ENCODE assay signal across 1 cellular context in genomic region chrX:151396827-151397740, GRCh38.
TF ChIP-seq lines count a peak whose summit lies in the region.

Gene VMA21 (plus strand): TSS chrX:151397206. CDS start chrX:151397309, 103 bp downstream.

TF ChIP-seq in K562, 482 proteins besides CTCF, POLR2A, EP300 and RAD21 (continued from another document and continues in another):
- TF ChIP-seq ARID3A (IDR thresholded peaks at IDR 0.05; ENCODE audit: borderline replicate concordance, low read depth, low read length) (no peak), ZBTB34 (CRISPR knock-in tag; IDR thresholded peaks at IDR 0.05) (no peak), L3MBTL2 (IDR thresholded peaks at IDR 0.05) (peak; percentile 98), E2F6 (IDR thresholded peaks at IDR 0.05; ENCODE audit: borderline replicate concordance in 1 of 2, extremely low read depth in 1 of 2, insufficient read depth in 1 of 2, insufficient read length in 1 of 2, low read depth in 1 of 2, low read length in 1 of 2, poor library complexity in 1 of 2, severe bottlenecking in 1 of 2) (peak; percentile 90 to 98), USF2 (CRISPR knock-in tag; IDR thresholded peaks at IDR 0.05) (peak; percentile 83), MLLT1 (IDR thresholded peaks at IDR 0.05) (no peak), KDM1A (IDR thresholded peaks at IDR 0.05) (no peak), ZBTB11 (CRISPR knock-in tag; IDR thresholded peaks at IDR 0.05) (peak in 1 of 3 experiments; percentile 83; a peak in 2 of 6 replicates), NFIX (CRISPR knock-in tag; IDR thresholded peaks at IDR 0.05; ENCODE audit: low read depth) (no peak), JUNB (CRISPR knock-in tag; conservative IDR thresholded peaks at IDR 0.05) (no peak), TRIM28 (IDR thresholded peaks at IDR 0.05) (no peak), ZFP1 (CRISPR knock-in tag; IDR thresholded peaks at IDR 0.05) (no peak), SP1 (CRISPR knock-in tag; IDR thresholded peaks at IDR 0.05) (no peak), SRSF1 (IDR thresholded peaks at IDR 0.05; ENCODE audit: low read depth, low read length) (no peak), SREBF2 (CRISPR knock-in tag; IDR thresholded peaks at IDR 0.05) (no peak), ZNF717 (CRISPR knock-in tag; IDR thresholded peaks at IDR 0.05) (no peak), PCBP2 (IDR thresholded peaks at IDR 0.05; ENCODE audit: low read depth, low read length, poor library complexity, severe bottlenecking) (no peak), ZNF354B (CRISPR knock-in tag; IDR thresholded peaks at IDR 0.05) (no peak), RFX7 (CRISPR knock-in tag; IDR thresholded peaks at IDR 0.05) (no peak), ZFX (CRISPR knock-in tag; IDR thresholded peaks at IDR 0.05) (peak; percentile 94), MYBL2 (IDR thresholded peaks at IDR 0.05; ENCODE audit: low read depth) (no peak), MYBL2 (CRISPR knock-in tag; IDR thresholded peaks at IDR 0.05; ENCODE audit: borderline replicate concordance) (no peak), OTX1 (CRISPR knock-in tag; IDR thresholded peaks at IDR 0.05) (no peak), MEIS2 (IDR thresholded peaks at IDR 0.05; ENCODE audit: partially characterized antibody) (peak; percentile 64), ZNF23 (CRISPR knock-in tag; IDR thresholded peaks at IDR 0.05) (no peak), ZNF766 (CRISPR knock-in tag; conservative IDR thresholded peaks at IDR 0.05) (no peak), MTF1 (CRISPR knock-in tag; IDR thresholded peaks at IDR 0.05; ENCODE audit: borderline replicate concordance) (no peak), TCF7 (IDR thresholded peaks at IDR 0.05; ENCODE audit: borderline replicate concordance) (no peak), TAF15 (IDR thresholded peaks at IDR 0.05; ENCODE audit: low read depth, low read length) (no peak), ZNF444 (CRISPR knock-in tag; IDR thresholded peaks at IDR 0.05) (no peak), CLOCK (CRISPR knock-in tag; IDR thresholded peaks at IDR 0.05; ENCODE audit: borderline replicate concordance) (no peak), ADNP (tag; IDR thresholded peaks at IDR 0.05) (no peak), TAF9B (IDR thresholded peaks at IDR 0.05; ENCODE audit: partially characterized antibody) (peak; percentile 52), LCOR (CRISPR knock-in tag; IDR thresholded peaks at IDR 0.05) (peak; percentile 55; the same call in 1 of the 2 replicates), ARHGAP35 (IDR thresholded peaks at IDR 0.05; ENCODE audit: partially characterized antibody) (no peak), ETS2 (tag; IDR thresholded peaks at IDR 0.05; ENCODE audit: borderline replicate concordance, poor library complexity, severe bottlenecking) (no peak), HDAC8 (tag; IDR thresholded peaks at IDR 0.05) (no peak), EHMT2 (IDR thresholded peaks at IDR 0.05) (no peak), HEY1 (CRISPR knock-in tag; IDR thresholded peaks at IDR 0.05; ENCODE audit: borderline replicate concordance) (no peak), ZNF584 (CRISPR knock-in tag; IDR thresholded peaks at IDR 0.05; ENCODE audit: low read depth) (no peak), DDX20 (tag; IDR thresholded peaks at IDR 0.05; ENCODE audit: low read depth) (no peak), NELFE (IDR thresholded peaks at IDR 0.05; ENCODE audit: insufficient read depth, insufficient read length) (no peak), SAP30 (IDR thresholded peaks at IDR 0.05; ENCODE audit: borderline replicate concordance, insufficient read depth, low read depth, low read length, poor library complexity, severe bottlenecking) (no peak), SMAD3 (CRISPR knock-in tag; conservative IDR thresholded peaks at IDR 0.05) (peak; percentile 59; the same call in 1 of the 2 replicates), NR2F6 (CRISPR knock-in tag; IDR thresholded peaks at IDR 0.05) (no peak), CEBPZ (IDR thresholded peaks at IDR 0.05; ENCODE audit: borderline replicate concordance, low read depth, low read length) (no peak), SRSF7 (optimal IDR thresholded peaks at IDR 0.05; ENCODE audit: low read depth, low read length) (no peak), NEUROD1 (IDR thresholded peaks at IDR 0.05; ENCODE audit: borderline replicate concordance, low read depth, low read length, partially characterized antibody) (no peak), PATZ1 (CRISPR knock-in tag; IDR thresholded peaks at IDR 0.05; ENCODE audit: borderline replicate concordance) (no peak)
